ENCODE assay signal across 1 cellular context in the genomic region with DNA sequence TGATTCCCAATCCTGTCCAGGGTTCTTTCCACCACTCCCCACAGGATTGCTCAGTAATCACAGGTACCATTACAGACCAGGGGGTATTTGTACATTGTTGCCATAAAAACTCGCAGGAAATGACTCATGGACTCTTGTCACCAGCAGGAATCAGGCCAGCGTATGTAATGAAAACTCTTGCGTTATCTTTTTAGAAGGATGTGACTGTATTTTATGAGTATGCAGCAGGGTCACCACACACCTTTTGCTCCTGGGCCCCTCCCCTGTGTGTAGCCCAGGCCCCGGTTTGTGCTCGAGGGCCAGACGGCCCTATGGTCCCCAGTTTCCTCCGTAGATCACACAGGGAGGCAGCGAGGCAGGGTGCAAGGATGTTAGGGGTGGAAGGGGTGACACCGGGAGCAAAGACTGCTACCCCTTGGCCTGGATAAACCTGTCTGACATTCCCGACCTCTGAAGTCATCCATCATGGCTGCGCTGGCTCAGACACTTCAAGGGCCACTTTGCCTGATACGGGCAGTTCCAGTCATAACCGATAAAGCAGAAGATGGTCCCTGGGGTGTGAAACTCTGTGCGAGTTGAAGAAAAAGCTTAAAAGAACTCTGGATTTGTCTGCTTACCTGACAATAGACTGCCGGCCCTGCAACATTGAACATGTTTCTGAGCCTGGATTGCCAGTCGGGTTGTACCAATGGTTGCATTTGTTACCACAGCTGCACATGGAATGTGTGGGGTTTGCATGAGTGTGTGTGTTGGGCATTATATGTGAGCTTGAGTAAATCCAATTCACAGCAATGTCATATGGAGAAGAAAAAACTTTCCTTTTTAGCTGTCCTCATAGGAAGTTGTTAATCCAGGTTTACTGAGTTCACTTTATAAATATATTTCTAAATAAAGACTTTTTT.
TF ChIP-seq lines count a peak whose summit lies in the region.

No MANE protein-coding gene starts in this region.

TF ChIP-seq in K562, 482 proteins besides CTCF, POLR2A, EP300 and RAD21 (continued from another document):
- TF ChIP-seq ETV6 (IDR thresholded peaks at IDR 0.05; ENCODE audit: borderline replicate concordance in 1 of 2, low read depth in 2 of 2, low read length in 1 of 2) = 0 out of 4 replicates have a peak, but pooled peaks of 1 of the 2 experiments have one; percentile 62
- TF ChIP-seq ETV6 (CRISPR knock-in tag; IDR thresholded peaks at IDR 0.05; ENCODE audit: borderline replicate concordance) = no peak
- TF ChIP-seq, protein P1, sequence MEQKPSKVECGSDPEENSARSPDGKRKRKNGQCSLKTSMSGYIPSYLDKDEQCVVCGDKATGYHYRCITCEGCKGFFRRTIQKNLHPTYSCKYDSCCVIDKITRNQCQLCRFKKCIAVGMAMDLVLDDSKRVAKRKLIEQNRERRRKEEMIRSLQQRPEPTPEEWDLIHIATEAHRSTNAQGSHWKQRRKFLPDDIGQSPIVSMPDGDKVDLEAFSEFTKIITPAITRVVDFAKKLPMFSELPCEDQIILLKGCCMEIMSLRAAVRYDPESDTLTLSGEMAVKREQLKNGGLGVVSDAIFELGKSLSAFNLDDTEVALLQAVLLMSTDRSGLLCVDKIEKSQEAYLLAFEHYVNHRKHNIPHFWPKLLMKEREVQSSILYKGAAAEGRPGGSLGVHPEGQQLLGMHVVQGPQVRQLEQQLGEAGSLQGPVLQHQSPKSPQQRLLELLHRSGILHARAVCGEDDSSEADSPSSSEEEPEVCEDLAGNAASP (IDR thresholded peaks at IDR 0.05) = no peak
- TF ChIP-seq CBX3 (IDR thresholded peaks at IDR 0.05; ENCODE audit: borderline replicate concordance in 1 of 2, low read length in 2 of 2) = 0 out of 3 replicates have a peak, but pooled peaks of 1 of the 2 experiments have one; percentile 3
- TF ChIP-seq MAFG (tag; conservative IDR thresholded peaks at IDR 0.05) = no peak
- TF ChIP-seq CHD2 (IDR thresholded peaks at IDR 0.05; ENCODE audit: low read depth, low read length) = no peak
- peak; percentile 33 for TF ChIP-seq MYC (IDR thresholded peaks at IDR 0.05; ENCODE audit: low read depth, low read length)
- no peak for TF ChIP-seq MYC (CRISPR knock-in tag; IDR thresholded peaks at IDR 0.05; ENCODE audit: borderline replicate concordance, low read depth)
- TF ChIP-seq ZNF668 (CRISPR knock-in tag; IDR thresholded peaks at IDR 0.05) = no peak
- no peak for TF ChIP-seq CBX5 (IDR thresholded peaks at IDR 0.05; ENCODE audit: borderline replicate concordance, low read depth)
- TF ChIP-seq, protein P2, sequence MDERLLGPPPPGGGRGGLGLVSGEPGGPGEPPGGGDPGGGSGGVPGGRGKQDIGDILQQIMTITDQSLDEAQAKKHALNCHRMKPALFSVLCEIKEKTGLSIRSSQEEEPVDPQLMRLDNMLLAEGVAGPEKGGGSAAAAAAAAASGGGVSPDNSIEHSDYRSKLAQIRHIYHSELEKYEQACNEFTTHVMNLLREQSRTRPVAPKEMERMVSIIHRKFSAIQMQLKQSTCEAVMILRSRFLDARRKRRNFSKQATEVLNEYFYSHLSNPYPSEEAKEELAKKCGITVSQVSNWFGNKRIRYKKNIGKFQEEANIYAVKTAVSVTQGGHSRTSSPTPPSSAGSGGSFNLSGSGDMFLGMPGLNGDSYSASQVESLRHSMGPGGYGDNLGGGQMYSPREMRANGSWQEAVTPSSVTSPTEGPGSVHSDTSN (CRISPR knock-in tag; IDR thresholded peaks at IDR 0.05; ENCODE audit: low read depth) = no peak
- TF ChIP-seq, protein P2 (tag; conservative IDR thresholded peaks at IDR 0.05; ENCODE audit: low read depth) = peak; percentile 42
- peak; percentile 97 for TF ChIP-seq ZEB2 (IDR thresholded peaks at IDR 0.05)
- peak; percentile 17 to 64; a peak in 2 of 4 replicates for TF ChIP-seq TRIM24 (IDR thresholded peaks at IDR 0.05)
- TF ChIP-seq, protein P3, sequence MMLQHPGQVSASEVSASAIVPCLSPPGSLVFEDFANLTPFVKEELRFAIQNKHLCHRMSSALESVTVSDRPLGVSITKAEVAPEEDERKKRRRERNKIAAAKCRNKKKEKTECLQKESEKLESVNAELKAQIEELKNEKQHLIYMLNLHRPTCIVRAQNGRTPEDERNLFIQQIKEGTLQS (IDR thresholded peaks at IDR 0.05) = peak; percentile 95
- TF ChIP-seq, protein P3 (CRISPR knock-in tag; conservative IDR thresholded peaks at IDR 0.05) = peak; percentile 24; the same call in 1 of the 2 replicates
- TF ChIP-seq MEIS2 (IDR thresholded peaks at IDR 0.05; ENCODE audit: partially characterized antibody) = peak; percentile 60
- no peak for TF ChIP-seq ZNF77 (CRISPR knock-in tag; IDR thresholded peaks at IDR 0.05)
- no peak for TF ChIP-seq ATF1 (CRISPR knock-in tag; IDR thresholded peaks at IDR 0.05)
- peak; percentile 67 for TF ChIP-seq ATF1 (tag; IDR thresholded peaks at IDR 0.05)
- TF ChIP-seq HMG20A (CRISPR knock-in tag; conservative IDR thresholded peaks at IDR 0.05) = no peak
- TF ChIP-seq CBFB (CRISPR knock-in tag; IDR thresholded peaks at IDR 0.05) = 0 out of 2 replicates have a peak, but pooled peaks have one; percentile 50
- TF ChIP-seq ZSCAN32 (CRISPR knock-in tag; IDR thresholded peaks at IDR 0.05) = 0 out of 2 replicates have a peak, but pooled peaks have one; percentile 8
- no peak for TF ChIP-seq KAT2B (IDR thresholded peaks at IDR 0.05; ENCODE audit: low read depth, low read length)
- TF ChIP-seq RCOR1 (IDR thresholded peaks at IDR 0.05; ENCODE audit: borderline replicate concordance in 1 of 2, low read depth in 2 of 2, low read length in 2 of 2) = peak in 1 of 2 experiments; percentile 81; a peak in 2 of 4 replicates
- peak; percentile 95 for TF ChIP-seq JUN (IDR thresholded peaks at IDR 0.05; ENCODE audit: borderline replicate concordance, low read depth, low read length)
- no peak for TF ChIP-seq JUN (CRISPR knock-in tag; IDR thresholded peaks at IDR 0.05; ENCODE audit: borderline replicate concordance)
- peak; percentile 63 for TF ChIP-seq RBFOX2 (IDR thresholded peaks at IDR 0.05; ENCODE audit: low read depth, low read length)
- peak; percentile 91 for TF ChIP-seq CBFA2T3 (IDR thresholded peaks at IDR 0.05)
- 0 out of 2 replicates have a peak, but pooled peaks have one; percentile 40 for TF ChIP-seq ZNF445 (CRISPR knock-in tag; IDR thresholded peaks at IDR 0.05; ENCODE audit: low read depth)
- TF ChIP-seq HEY1 (CRISPR knock-in tag; IDR thresholded peaks at IDR 0.05; ENCODE audit: borderline replicate concordance) = no peak
- TF ChIP-seq, protein P4, sequence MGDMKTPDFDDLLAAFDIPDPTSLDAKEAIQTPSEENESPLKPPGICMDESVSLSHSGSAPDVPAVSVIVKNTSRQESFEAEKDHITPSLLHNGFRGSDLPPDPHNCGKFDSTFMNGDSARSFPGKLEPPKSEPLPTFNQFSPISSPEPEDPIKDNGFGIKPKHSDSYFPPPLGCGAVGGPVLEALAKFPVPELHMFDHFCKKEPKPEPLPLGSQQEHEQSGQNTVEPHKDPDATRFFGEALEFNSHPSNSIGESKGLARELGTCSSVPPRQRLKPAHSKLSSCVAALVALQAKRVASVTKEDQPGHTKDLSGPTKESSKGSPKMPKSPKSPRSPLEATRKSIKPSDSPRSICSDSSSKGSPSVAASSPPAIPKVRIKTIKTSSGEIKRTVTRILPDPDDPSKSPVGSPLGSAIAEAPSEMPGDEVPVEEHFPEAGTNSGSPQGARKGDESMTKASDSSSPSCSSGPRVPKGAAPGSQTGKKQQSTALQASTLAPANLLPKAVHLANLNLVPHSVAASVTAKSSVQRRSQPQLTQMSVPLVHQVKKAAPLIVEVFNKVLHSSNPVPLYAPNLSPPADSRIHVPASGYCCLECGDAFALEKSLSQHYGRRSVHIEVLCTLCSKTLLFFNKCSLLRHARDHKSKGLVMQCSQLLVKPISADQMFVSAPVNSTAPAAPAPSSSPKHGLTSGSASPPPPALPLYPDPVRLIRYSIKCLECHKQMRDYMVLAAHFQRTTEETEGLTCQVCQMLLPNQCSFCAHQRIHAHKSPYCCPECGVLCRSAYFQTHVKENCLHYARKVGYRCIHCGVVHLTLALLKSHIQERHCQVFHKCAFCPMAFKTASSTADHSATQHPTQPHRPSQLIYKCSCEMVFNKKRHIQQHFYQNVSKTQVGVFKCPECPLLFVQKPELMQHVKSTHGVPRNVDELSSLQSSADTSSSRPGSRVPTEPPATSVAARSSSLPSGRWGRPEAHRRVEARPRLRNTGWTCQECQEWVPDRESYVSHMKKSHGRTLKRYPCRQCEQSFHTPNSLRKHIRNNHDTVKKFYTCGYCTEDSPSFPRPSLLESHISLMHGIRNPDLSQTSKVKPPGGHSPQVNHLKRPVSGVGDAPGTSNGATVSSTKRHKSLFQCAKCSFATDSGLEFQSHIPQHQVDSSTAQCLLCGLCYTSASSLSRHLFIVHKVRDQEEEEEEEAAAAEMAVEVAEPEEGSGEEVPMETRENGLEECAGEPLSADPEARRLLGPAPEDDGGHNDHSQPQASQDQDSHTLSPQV (IDR thresholded peaks at IDR 0.05) = peak; percentile 97
- TF ChIP-seq ESRRA (IDR thresholded peaks at IDR 0.05; ENCODE audit: borderline replicate concordance, low read depth) = no peak
- no peak for TF ChIP-seq NR2C2 (CRISPR knock-in tag; IDR thresholded peaks at IDR 0.05)
- peak; percentile 66; the same call in 1 of the 2 replicates for TF ChIP-seq NR2C2 (tag; IDR thresholded peaks at IDR 0.05)
